ENCODE assay signal across 17 cellular contexts in the genomic region with DNA sequence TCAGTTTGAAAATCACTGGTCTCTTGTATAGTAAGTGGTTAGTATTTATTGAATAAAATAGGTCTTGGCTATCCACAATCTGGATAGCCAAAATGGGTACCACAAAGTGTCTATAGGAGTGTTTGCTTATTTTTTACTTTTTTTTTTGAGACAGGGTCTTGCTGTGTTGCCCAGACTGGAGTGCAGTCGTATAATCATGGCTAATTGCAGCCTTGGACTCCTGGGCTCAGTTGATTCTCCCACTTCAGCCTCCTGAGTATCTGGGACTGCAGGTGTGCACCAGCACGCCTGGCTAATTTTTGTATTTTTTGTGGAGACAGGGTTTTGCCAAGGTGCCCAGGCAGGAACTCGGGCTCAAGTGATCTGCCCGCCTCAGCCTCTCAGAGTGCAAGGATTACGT. TPM values are rescaled to one million over a fixed set of nuclear protein-coding genes. Genes with fewer than 3 reads are reported as not detected.
DNase-seq lines count a peak whose midpoint lies in the region; ATAC-seq and TF ChIP-seq lines count a peak whose summit lies in the region.
"Had no signal": no experiment of that assay in that cellular context is flagged by ENCODE, and none has a peak within 500 bp of the region (broad histone marks: within the 10 kb centered on the region; RNA-seq: fewer than 3 reads in every experiment).

No MANE protein-coding gene starts in this region.

- H3K4me1 Mint-ChIP-seq in activated T-cell treated with anti-CD3 and anti-CD28 coated beads, Interleukin-2, amount 50 U/mL, for 24 hours (ENCODE audit: low read depth), result peaks cover 77% of the 10 kb centered on the region
- H3K4me1 Mint-ChIP-seq in effector memory CD8-positive, alpha-beta T cell (ENCODE audit: low read depth in 2 of 2), result peaks cover 49 to 74% of the 10 kb centered on the region in 2 donors
- H3K4me1 Mint-ChIP-seq in type B pancreatic cell (ENCODE audit: unreplicated experiment) (peaks cover 24% of the 10 kb centered on the region), CD14-positive monocyte (peaks cover 42% of the 10 kb centered on the region)

- no peaks in the 10 kb centered on the region for H3K27me3 ChIP-seq in PC-3 (ENCODE audit: low read length)

- H3K4me3 ChIP-seq in PC-3 (ENCODE audit: low read length), result peak overlapping the region; percentile 87; the same call in 1 of the 2 replicates

- H3K9ac ChIP-seq in PC-3 (ENCODE audit: low read length), result no peak overlapping the region
- H3K9ac ChIP-seq: SK-N-SH had no signal

- intact Hi-C loops in PC-3 (cut with micrococcal nuclease), result loop anchor here (5.0 kb wide), 2 partner anchors 55 to 85 kb away; no protein-coding TSS in a partner anchor
- intact Hi-C loops in CD14-positive monocyte (cut with micrococcal nuclease), result loop anchor here (5.0 to 10.0 kb wide), 2 partner anchors 53 to 350 kb away; a partner anchor contains a TSS

- H3K27ac ChIP-seq in PC-3 (ENCODE audit: low read length), result no peak overlapping the region

- H3K4me2 ChIP-seq in PC-3 (ENCODE audit: low read length), result peak overlapping the region; percentile 86; the same call in 1 of the 2 replicates

- H4K20me1 ChIP-seq in PC-3 (ENCODE audit: low read length), result peaks cover 39% of the 10 kb centered on the region

- no peaks in the 10 kb centered on the region for H3K9me2 ChIP-seq in PC-3 (replicated peaks; ENCODE audit: low read length)
- H3K9me2 ChIP-seq: SK-N-SH had no signal

- peaks cover 18% of the 10 kb centered on the region for H3K9me3 Mint-ChIP-seq in activated T-cell treated with anti-CD3 and anti-CD28 coated beads, Interleukin-2, amount 50 U/mL, for 24 hours
- H3K9me3 Mint-ChIP-seq in effector memory CD8-positive, alpha-beta T cell, result peaks cover 0 to 4% of the 10 kb centered on the region in 2 donors
- peaks cover 21% of the 10 kb centered on the region for H3K9me3 Mint-ChIP-seq in type B pancreatic cell
- peaks cover 3 to 17% (median 9%) of the 10 kb centered on the region in 7 donors for H3K9me3 Mint-ChIP-seq in CD14-positive monocyte

- ATAC-seq in PC-3, result no peak
- no peak for ATAC-seq in effector memory CD8-positive, alpha-beta T cell (replicated peaks)
- ATAC-seq: Panc1, Right ventricle myocardium inferior had no signal

- no peak for DNase-seq in activated T-cell treated with anti-CD3 and anti-CD28 coated beads, Interleukin-2, amount 50 U/mL, for 24 hours
- DNase-seq in activated T-cell treated with anti-CD3 and anti-CD28 coated beads, Interleukin-2, amount 50 U/mL, for 48 hours, result no peak
- DNase-seq in PC-3, result no peak
- no peak for DNase-seq in effector memory CD8-positive, alpha-beta T cell
- no peak for DNase-seq in type B pancreatic cell (ENCODE audit: extremely low spot score, unreplicated experiment)
- DNase-seq in CD14-positive monocyte (ENCODE audit: low spot score), result no peak
- no peak for DNase-seq in COLO668 (lab: John Stamatoyannopoulos, UW; ENCODE audit: unreplicated experiment)
- no peak for DNase-seq in HuH-7 (ENCODE audit: low spot score)
- DNase-seq: HCEC 1CT, KBM-7, NCI-H1092 treated with DMSO at 0.1 percent for 48 hours, NCI-H1694 treated with DMSO at 0.1 percent for 48 hours, NCI-H446 treated with DMSO at 0.1 percent for 48 hours, NCI-H748 treated with DMSO at 0.1 percent for 48 hours, SK-N-SH had no signal

- peaks cover 12% of the 10 kb centered on the region for H3K9me3 ChIP-seq in PC-3 (ENCODE audit: low read length)

- CTCF ChIA-PET in PC-3 (lab: Charles Lee), result no interaction called here

- peaks cover 86% of the 10 kb centered on the region for H3K79me2 ChIP-seq in PC-3 (ENCODE audit: low read length)

- H3K4me1 ChIP-seq in PC-3 (ENCODE audit: insufficient read depth, low read length), result peaks cover 18% of the 10 kb centered on the region

- peaks cover 85% of the 10 kb centered on the region for H3K36me3 Mint-ChIP-seq in activated T-cell treated with anti-CD3 and anti-CD28 coated beads, Interleukin-2, amount 50 U/mL, for 24 hours (ENCODE audit: low read depth)
- H3K36me3 Mint-ChIP-seq in effector memory CD8-positive, alpha-beta T cell (ENCODE audit: insufficient read depth), result peaks cover 39% of the 10 kb centered on the region
- H3K36me3 Mint-ChIP-seq in type B pancreatic cell, result peaks cover 66% of the 10 kb centered on the region
- peaks cover 30 to 38% of the 10 kb centered on the region in 2 donors for H3K36me3 Mint-ChIP-seq in CD14-positive monocyte

- no peak overlapping the region for H2AFZ ChIP-seq in PC-3 (ENCODE audit: low read length)

- H3K27me3 Mint-ChIP-seq in activated T-cell treated with anti-CD3 and anti-CD28 coated beads, Interleukin-2, amount 50 U/mL, for 24 hours, result no peaks in the 10 kb centered on the region
- no peaks in the 10 kb centered on the region for H3K27me3 Mint-ChIP-seq in effector memory CD8-positive, alpha-beta T cell
- H3K27me3 Mint-ChIP-seq in type B pancreatic cell, result no peaks in the 10 kb centered on the region
- H3K27me3 Mint-ChIP-seq in CD14-positive monocyte (ENCODE audit: low read depth in 3 of 3), result no peaks in the 10 kb centered on the region

- POLR2A ChIA-PET in PC-3 (lab: Charles Lee; ENCODE audit: unreplicated experiment), result no interaction called here

- H3K4me3 Mint-ChIP-seq in activated T-cell treated with anti-CD3 and anti-CD28 coated beads, Interleukin-2, amount 50 U/mL, for 24 hours, result peak overlapping the region; percentile 92
- H3K4me3 Mint-ChIP-seq in effector memory CD8-positive, alpha-beta T cell, result peak overlapping the region; percentile 27 to 31
- H3K4me3 Mint-ChIP-seq in type B pancreatic cell (peak overlapping the region; percentile 34), CD14-positive monocyte (no peak overlapping the region)

- H3K36me3 ChIP-seq in PC-3 (ENCODE audit: low read depth, low read length), result peaks cover 34% of the 10 kb centered on the region

- H3K27ac Mint-ChIP-seq in activated T-cell treated with anti-CD3 and anti-CD28 coated beads, Interleukin-2, amount 50 U/mL, for 24 hours, result no peak overlapping the region
- H3K27ac Mint-ChIP-seq in effector memory CD8-positive, alpha-beta T cell, result peak overlapping the region in 1 of 2 donors; percentile 15
- H3K27ac Mint-ChIP-seq in type B pancreatic cell (no peak overlapping the region), CD14-positive monocyte (peak overlapping the region in 1 of 7 donors; percentile 66)

- TF ChIP-seq CTCF in PC-3 (conservative IDR thresholded peaks at IDR 0.05; ENCODE audit: low read depth, low read length) (no peak), type B pancreatic cell (conservative IDR thresholded peaks at IDR 0.05) (no peak), CD14-positive monocyte (IDR thresholded peaks at IDR 0.05) (no peak)

- BruUV-seq in PC-3 (replicated peaks; lab: Mats Ljungman, UMichigan), result no TSS peak

- H3F3A ChIP-seq in PC-3 (ENCODE audit: low read length, unreplicated experiment), result no peaks in the 10 kb centered on the region

RNA-seq across cellular contexts. Expression of a gene that starts 2.8 kb away (rescaled TPM):
- 25.3 and 31.2 TPM in 2 replicates for total RNA-seq in PC-3 (2014; rRNA removed)
- 60.2 and 67.2 TPM in 2 replicates for total RNA-seq in type B pancreatic cell (ENCODE audit: low replicate concordance)
- polyA plus RNA-seq in CD14-positive monocyte, result 10 to 100 TPM; 15.0 to 22.2 TPM

Comparison
In these comparisons a context has a peak if more than half of its experiments do, and no peak if none do; other contexts are left out.
1. H3K4me3 Mint-ChIP-seq: peak in activated T-cell treated with anti-CD3 and anti-CD28 coated beads, Interleukin-2, amount 50 U/mL, for 24 hours (single experiment), effector memory CD8-positive, alpha-beta T cell (2 of 2) and type B pancreatic cell (single experiment); none in CD14-positive monocyte (0 of 2).